Comparison of ENCODE assay signal across 1 cellular context in the genomic region with DNA sequence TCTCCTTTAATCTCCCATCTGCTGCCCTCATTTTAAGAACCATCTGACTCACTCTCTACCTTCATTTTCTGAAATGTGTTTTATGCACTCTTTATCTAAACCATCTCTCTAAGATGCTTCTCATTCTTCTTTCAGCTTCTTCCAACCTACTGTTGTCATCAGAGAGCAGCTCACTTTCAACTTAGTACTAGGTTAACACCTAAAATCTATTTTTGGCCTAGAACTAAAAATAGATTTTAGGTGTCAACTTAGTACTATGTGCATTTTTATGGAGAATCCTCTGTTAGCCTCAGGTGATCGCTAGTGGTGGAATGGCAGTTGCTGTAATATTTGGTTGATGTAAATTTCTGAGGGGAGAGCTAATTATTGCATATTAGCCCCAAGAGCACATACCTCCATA.
TF ChIP-seq lines count a peak whose summit lies in the region.

No MANE protein-coding gene starts in this region.

TF ChIP-seq in A549, 52 proteins besides CTCF, POLR2A, EP300 and RAD21 (continued from another document):
- TF ChIP-seq, protein P1, sequence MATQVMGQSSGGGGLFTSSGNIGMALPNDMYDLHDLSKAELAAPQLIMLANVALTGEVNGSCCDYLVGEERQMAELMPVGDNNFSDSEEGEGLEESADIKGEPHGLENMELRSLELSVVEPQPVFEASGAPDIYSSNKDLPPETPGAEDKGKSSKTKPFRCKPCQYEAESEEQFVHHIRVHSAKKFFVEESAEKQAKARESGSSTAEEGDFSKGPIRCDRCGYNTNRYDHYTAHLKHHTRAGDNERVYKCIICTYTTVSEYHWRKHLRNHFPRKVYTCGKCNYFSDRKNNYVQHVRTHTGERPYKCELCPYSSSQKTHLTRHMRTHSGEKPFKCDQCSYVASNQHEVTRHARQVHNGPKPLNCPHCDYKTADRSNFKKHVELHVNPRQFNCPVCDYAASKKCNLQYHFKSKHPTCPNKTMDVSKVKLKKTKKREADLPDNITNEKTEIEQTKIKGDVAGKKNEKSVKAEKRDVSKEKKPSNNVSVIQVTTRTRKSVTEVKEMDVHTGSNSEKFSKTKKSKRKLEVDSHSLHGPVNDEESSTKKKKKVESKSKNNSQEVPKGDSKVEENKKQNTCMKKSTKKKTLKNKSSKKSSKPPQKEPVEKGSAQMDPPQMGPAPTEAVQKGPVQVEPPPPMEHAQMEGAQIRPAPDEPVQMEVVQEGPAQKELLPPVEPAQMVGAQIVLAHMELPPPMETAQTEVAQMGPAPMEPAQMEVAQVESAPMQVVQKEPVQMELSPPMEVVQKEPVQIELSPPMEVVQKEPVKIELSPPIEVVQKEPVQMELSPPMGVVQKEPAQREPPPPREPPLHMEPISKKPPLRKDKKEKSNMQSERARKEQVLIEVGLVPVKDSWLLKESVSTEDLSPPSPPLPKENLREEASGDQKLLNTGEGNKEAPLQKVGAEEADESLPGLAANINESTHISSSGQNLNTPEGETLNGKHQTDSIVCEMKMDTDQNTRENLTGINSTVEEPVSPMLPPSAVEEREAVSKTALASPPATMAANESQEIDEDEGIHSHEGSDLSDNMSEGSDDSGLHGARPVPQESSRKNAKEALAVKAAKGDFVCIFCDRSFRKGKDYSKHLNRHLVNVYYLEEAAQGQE (IDR thresholded peaks at IDR 0.05) = no peak
- no peak for TF ChIP-seq NPAS2 (CRISPR knock-in tag; IDR thresholded peaks at IDR 0.05; ENCODE audit: borderline replicate concordance)
- no peak for TF ChIP-seq MAZ (IDR thresholded peaks at IDR 0.05; ENCODE audit: borderline replicate concordance, low read depth, low read length)
- TF ChIP-seq BHLHE40 (IDR thresholded peaks at IDR 0.05; ENCODE audit: low read depth, low read length) = no peak
- no peak for TF ChIP-seq EHMT2 (IDR thresholded peaks at IDR 0.05; ENCODE audit: low read depth)
- no peak for TF ChIP-seq NFE2L2 (conservative IDR thresholded peaks at IDR 0.05; ENCODE audit: low read length)
- TF ChIP-seq, protein P2, sequence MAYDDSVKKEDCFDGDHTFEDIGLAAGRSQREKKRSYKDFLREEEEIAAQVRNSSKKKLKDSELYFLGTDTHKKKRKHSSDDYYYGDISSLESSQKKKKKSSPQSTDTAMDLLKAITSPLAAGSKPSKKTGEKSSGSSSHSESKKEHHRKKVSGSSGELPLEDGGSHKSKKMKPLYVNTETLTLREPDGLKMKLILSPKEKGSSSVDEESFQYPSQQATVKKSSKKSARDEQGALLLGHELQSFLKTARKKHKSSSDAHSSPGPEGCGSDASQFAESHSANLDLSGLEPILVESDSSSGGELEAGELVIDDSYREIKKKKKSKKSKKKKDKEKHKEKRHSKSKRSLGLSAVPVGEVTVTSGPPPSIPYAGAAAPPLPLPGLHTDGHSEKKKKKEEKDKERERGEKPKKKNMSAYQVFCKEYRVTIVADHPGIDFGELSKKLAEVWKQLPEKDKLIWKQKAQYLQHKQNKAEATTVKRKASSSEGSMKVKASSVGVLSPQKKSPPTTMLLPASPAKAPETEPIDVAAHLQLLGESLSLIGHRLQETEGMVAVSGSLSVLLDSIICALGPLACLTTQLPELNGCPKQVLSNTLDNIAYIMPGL (CRISPR knock-in tag; IDR thresholded peaks at IDR 0.05; ENCODE audit: borderline replicate concordance) = no peak
- no peak for TF ChIP-seq KDM5A (IDR thresholded peaks at IDR 0.05)
- no peak for TF ChIP-seq ZFP36 (IDR thresholded peaks at IDR 0.05; ENCODE audit: borderline replicate concordance, partially characterized antibody)
- TF ChIP-seq CHD2 (IDR thresholded peaks at IDR 0.05; ENCODE audit: low read length, partially characterized antibody) = no peak
- TF ChIP-seq FOXS1 (CRISPR knock-in tag; IDR thresholded peaks at IDR 0.05) = no peak
- TF ChIP-seq, protein P3, sequence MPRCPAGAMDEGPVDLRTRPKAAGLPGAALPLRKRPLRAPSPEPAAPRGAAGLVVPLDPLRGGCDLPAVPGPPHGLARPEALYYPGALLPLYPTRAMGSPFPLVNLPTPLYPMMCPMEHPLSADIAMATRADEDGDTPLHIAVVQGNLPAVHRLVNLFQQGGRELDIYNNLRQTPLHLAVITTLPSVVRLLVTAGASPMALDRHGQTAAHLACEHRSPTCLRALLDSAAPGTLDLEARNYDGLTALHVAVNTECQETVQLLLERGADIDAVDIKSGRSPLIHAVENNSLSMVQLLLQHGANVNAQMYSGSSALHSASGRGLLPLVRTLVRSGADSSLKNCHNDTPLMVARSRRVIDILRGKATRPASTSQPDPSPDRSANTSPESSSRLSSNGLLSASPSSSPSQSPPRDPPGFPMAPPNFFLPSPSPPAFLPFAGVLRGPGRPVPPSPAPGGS (IDR thresholded peaks at IDR 0.05) = no peak
- TF ChIP-seq ZC3H11A (IDR thresholded peaks at IDR 0.05) = no peak
- TF ChIP-seq, protein P4, sequence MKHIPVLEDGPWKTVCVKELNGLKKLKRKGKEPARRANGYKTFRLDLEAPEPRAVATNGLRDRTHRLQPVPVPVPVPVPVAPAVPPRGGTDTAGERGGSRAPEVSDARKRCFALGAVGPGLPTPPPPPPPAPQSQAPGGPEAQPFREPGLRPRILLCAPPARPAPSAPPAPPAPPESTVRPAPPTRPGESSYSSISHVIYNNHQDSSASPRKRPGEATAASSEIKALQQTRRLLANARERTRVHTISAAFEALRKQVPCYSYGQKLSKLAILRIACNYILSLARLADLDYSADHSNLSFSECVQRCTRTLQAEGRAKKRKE (CRISPR knock-in tag; IDR thresholded peaks at IDR 0.05; ENCODE audit: low read depth) = no peak
- no peak for TF ChIP-seq JUN (IDR thresholded peaks at IDR 0.05)
- no peak for TF ChIP-seq KDM1A (IDR thresholded peaks at IDR 0.05; ENCODE audit: low read depth)
- TF ChIP-seq, protein P5, sequence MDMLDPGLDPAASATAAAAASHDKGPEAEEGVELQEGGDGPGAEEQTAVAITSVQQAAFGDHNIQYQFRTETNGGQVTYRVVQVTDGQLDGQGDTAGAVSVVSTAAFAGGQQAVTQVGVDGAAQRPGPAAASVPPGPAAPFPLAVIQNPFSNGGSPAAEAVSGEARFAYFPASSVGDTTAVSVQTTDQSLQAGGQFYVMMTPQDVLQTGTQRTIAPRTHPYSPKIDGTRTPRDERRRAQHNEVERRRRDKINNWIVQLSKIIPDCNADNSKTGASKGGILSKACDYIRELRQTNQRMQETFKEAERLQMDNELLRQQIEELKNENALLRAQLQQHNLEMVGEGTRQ (IDR thresholded peaks at IDR 0.05) = no peak
